Comparison of ENCODE assay signal across 8 cellular contexts in the genomic region with DNA sequence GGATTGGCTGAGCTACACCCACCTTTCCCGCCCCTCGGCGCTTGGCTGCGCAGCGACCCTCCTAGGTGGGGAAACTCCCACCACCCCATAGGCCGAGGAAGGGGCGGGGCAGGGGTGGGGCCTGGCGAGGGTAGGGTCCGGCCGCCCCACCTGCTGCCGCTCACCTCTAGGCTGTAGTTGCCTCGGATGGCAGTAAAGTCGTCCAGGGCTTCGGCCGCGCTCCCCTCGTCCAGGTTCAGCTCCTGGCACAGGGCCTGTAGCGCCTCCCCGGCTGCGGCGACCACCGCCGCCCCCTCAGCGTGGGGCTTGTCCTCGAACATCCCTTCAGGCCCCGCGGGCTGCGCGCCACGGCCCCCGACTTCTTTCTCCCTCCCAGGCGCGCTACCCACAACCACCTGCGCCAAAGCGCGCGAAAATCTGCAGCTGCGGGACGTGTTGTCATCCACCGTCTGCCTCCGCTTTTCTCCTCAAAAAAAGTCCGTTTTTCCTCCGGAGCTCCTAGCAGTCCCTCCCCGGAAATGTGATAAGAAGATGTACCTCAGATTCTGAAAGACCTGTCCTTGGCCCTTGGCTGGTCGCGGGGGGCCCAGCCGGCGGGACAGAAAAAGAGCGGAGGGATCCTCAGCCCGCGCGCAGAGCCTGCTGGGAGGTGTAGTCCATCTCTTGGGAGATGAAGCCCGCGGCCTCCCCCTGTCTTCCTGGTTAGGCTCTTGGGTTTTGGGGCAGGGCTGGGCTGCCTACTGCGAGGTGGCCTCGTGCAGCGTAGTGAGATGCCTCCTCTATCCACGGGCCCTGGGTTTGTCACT. TPM values are rescaled to one million over a fixed set of nuclear protein-coding genes. Genes with fewer than 3 reads are reported as not detected.
DNase-seq lines count a peak whose midpoint lies in the region; ATAC-seq and TF ChIP-seq lines count a peak whose summit lies in the region.

A gene with protein sequence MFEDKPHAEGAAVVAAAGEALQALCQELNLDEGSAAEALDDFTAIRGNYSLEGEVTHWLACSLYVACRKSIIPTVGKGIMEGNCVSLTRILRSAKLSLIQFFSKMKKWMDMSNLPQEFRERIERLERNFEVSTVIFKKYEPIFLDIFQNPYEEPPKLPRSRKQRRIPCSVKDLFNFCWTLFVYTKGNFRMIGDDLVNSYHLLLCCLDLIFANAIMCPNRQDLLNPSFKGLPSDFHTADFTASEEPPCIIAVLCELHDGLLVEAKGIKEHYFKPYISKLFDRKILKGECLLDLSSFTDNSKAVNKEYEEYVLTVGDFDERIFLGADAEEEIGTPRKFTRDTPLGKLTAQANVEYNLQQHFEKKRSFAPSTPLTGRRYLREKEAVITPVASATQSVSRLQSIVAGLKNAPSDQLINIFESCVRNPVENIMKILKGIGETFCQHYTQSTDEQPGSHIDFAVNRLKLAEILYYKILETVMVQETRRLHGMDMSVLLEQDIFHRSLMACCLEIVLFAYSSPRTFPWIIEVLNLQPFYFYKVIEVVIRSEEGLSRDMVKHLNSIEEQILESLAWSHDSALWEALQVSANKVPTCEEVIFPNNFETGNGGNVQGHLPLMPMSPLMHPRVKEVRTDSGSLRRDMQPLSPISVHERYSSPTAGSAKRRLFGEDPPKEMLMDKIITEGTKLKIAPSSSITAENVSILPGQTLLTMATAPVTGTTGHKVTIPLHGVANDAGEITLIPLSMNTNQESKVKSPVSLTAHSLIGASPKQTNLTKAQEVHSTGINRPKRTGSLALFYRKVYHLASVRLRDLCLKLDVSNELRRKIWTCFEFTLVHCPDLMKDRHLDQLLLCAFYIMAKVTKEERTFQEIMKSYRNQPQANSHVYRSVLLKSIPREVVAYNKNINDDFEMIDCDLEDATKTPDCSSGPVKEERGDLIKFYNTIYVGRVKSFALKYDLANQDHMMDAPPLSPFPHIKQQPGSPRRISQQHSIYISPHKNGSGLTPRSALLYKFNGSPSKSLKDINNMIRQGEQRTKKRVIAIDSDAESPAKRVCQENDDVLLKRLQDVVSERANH (minus strand): TSS at position 389 of the 806 bp plus-strand sequence. CDS start 69 bp downstream, at position 320.

- peak; percentile 61 for ATAC-seq in GM21737 (IDR thresholded peaks at IDR 0.05; ENCODE audit: unreplicated experiment)
- ATAC-seq in naive thymus-derived CD4-positive, alpha-beta T cell = peak; percentile 91
- peak; percentile 94 for ATAC-seq in stimulated activated memory B cell treated with anti-CD40 and anti-IgM and Interleukin-4, amounts not matched to agents 10 μg/mL and 1 μg/mL and 100 μg/mL, for 72 hours

- CTCF ChIA-PET in naive thymus-derived CD4-positive, alpha-beta T cell (lab: Charles Lee) = interaction anchor here (0.7 to 1.6 kb wide), 8 partner anchors 13 to 168 kb away, joined by 3 to 7 read pairs (median 3); no protein-coding TSS in a partner anchor

- POLR2A ChIA-PET in naive thymus-derived CD4-positive, alpha-beta T cell (lab: Charles Lee) = interaction anchor here (0.7 to 2.6 kb wide), 12 partner anchors 10 to 432 kb away, joined by 3 to 20 read pairs (median 4); a partner anchor contains a TSS

- H3K4me1 Mint-ChIP-seq in naive thymus-derived CD4-positive, alpha-beta T cell = peaks cover 15 to 42% (median 34%) of the 10 kb centered on the region in 7 donors
- peaks cover 29% of the 10 kb centered on the region for H3K4me1 Mint-ChIP-seq in stimulated activated memory B cell treated with anti-CD40 and anti-IgM and Interleukin-4, amounts not matched to agents 10 μg/mL and 1 μg/mL and 100 μg/mL, for 72 hours

- H3K9ac ChIP-seq in Karpas-422 (ENCODE audit: low read length) = peak within 1 kb of the TSS; percentile 83
- peak within 1 kb of the TSS; percentile 76 for H3K9ac ChIP-seq in fibroblast of lung (ENCODE audit: insufficient read depth, low read length)

- peaks cover 0 to 4% (median 0%) of the 10 kb centered on the region in 11 donors for H3K9me3 Mint-ChIP-seq in naive thymus-derived CD4-positive, alpha-beta T cell
- no peaks in the 10 kb centered on the region for H3K9me3 Mint-ChIP-seq in stimulated activated memory B cell treated with anti-CD40 and anti-IgM and Interleukin-4, amounts not matched to agents 10 μg/mL and 1 μg/mL and 100 μg/mL, for 72 hours

- no peaks in the 10 kb centered on the region for H3K9me3 ChIP-seq in Karpas-422 (ENCODE audit: low read length)
- H3K9me3 ChIP-seq in fibroblast of lung (ENCODE audit: control insufficient read depth, insufficient read depth, low read depth, low read length) = no peaks in the 10 kb centered on the region
- H3K9me3 ChIP-seq in naive thymus-derived CD4-positive, alpha-beta T cell (ENCODE audit: control insufficient read depth in 2 of 3, low read length in 3 of 3) = no peaks in the 10 kb centered on the region

- peak within 1 kb of the TSS; percentile 96 to 100 (median 100) for H3K27ac Mint-ChIP-seq in naive thymus-derived CD4-positive, alpha-beta T cell
- H3K27ac Mint-ChIP-seq in stimulated activated memory B cell treated with anti-CD40 and anti-IgM and Interleukin-4, amounts not matched to agents 10 μg/mL and 1 μg/mL and 100 μg/mL, for 72 hours = peak within 1 kb of the TSS; percentile 94

- H3K4me3 Mint-ChIP-seq in naive thymus-derived CD4-positive, alpha-beta T cell = peak within 1 kb of the TSS; percentile 88 to 100 (median 98)
- peak within 1 kb of the TSS; percentile 96 for H3K4me3 Mint-ChIP-seq in stimulated activated memory B cell treated with anti-CD40 and anti-IgM and Interleukin-4, amounts not matched to agents 10 μg/mL and 1 μg/mL and 100 μg/mL, for 72 hours

- TF ChIP-seq CTCF in fibroblast of lung (conservative IDR thresholded peaks at IDR 0.05 in 1 of 2, IDR thresholded peaks at IDR 0.05 in 1 of 2; ENCODE audit: low read depth in 1 of 2, low read length in 2 of 2) = peak; percentile 37 to 54

- peak within 1 kb of the TSS; percentile 83 for H3K27ac ChIP-seq in Karpas-422 (ENCODE audit: low read length)
- peak within 1 kb of the TSS; percentile 72 for H3K27ac ChIP-seq in fibroblast of lung (ENCODE audit: insufficient read depth, low read length)
- H3K27ac ChIP-seq in naive thymus-derived CD4-positive, alpha-beta T cell (ENCODE audit: low read depth, low read length) = peak within 1 kb of the TSS; percentile 91

- intact Hi-C loops in naive thymus-derived CD4-positive, alpha-beta T cell (cut with micrococcal nuclease) = loop anchor here (1.0 to 10.0 kb wide), 12 partner anchors 53 to 1866 kb away; a partner anchor contains a TSS

- peaks cover 48% of the 10 kb centered on the region for H3K4me1 ChIP-seq in Karpas-422 (ENCODE audit: low read length)
- H3K4me1 ChIP-seq in fibroblast of lung (ENCODE audit: control insufficient read depth, extremely low read depth, insufficient read depth, low read length) = no peaks in the 10 kb centered on the region
- H3K4me1 ChIP-seq in naive thymus-derived CD4-positive, alpha-beta T cell (ENCODE audit: control insufficient read depth in 2 of 2, insufficient read depth in 2 of 2, low read length in 2 of 2) = peaks cover 17 to 18% of the 10 kb centered on the region in 2 donors

- H3K4me3 ChIP-seq in Karpas-422 (ENCODE audit: low read length) (peak within 1 kb of the TSS; percentile 77), fibroblast of lung (replicated peaks in 1 of 4; ENCODE audit: control extremely low read depth in 1 of 4, insufficient read depth in 1 of 4, low read depth in 3 of 4, low read length in 4 of 4) (peak within 1 kb of the TSS; percentile 73 to 81 (median 77))
- peak within 1 kb of the TSS; percentile 93 for H3K4me3 ChIP-seq in naive thymus-derived CD4-positive, alpha-beta T cell (ENCODE audit: low read length)

- DNase-seq in DMS153 treated with DMSO at 0.1 percent for 48 hours (lab: John Stamatoyannopoulos, UW; ENCODE audit: unreplicated experiment) (peak; percentile 93), Karpas-422 (peak; percentile 97), RKO (ENCODE audit: low spot score) (peak; percentile 91), activated T-helper 1 cell treated with Interleukin-2 at 50 U/mL for 16 hours (ENCODE audit: low read depth) (peak; percentile 72), fibroblast of lung (ENCODE audit: low read depth in 2 of 2) (peak; percentile 84 to 89)
- peak; percentile 72 to 93 (median 91) for DNase-seq in naive thymus-derived CD4-positive, alpha-beta T cell

- H3K36me3 ChIP-seq in Karpas-422 (ENCODE audit: insufficient read depth, low read length) = peaks cover 10% of the 10 kb centered on the region; the same call in 1 of the 2 replicates
- H3K36me3 ChIP-seq in fibroblast of lung (ENCODE audit: control insufficient read depth, insufficient read depth, low read length) = no peaks in the 10 kb centered on the region
- no peaks in the 10 kb centered on the region for H3K36me3 ChIP-seq in naive thymus-derived CD4-positive, alpha-beta T cell (ENCODE audit: control insufficient read depth in 2 of 3, insufficient read depth in 3 of 3, low read length in 3 of 3)

- H3K27me3 Mint-ChIP-seq in naive thymus-derived CD4-positive, alpha-beta T cell = peaks cover 0 to 6% (median 0%) of the 10 kb centered on the region in 5 donors
- no peaks in the 10 kb centered on the region for H3K27me3 Mint-ChIP-seq in stimulated activated memory B cell treated with anti-CD40 and anti-IgM and Interleukin-4, amounts not matched to agents 10 μg/mL and 1 μg/mL and 100 μg/mL, for 72 hours

- H2AFZ ChIP-seq in Karpas-422 (ENCODE audit: low read length) = peak within 1 kb of the TSS; percentile 95
- peak within 1 kb of the TSS; percentile 91 for H2AFZ ChIP-seq in fibroblast of lung (ENCODE audit: low read length)

- peaks cover 0 to 20% (median 5%) of the 10 kb centered on the region in 5 donors for H3K36me3 Mint-ChIP-seq in naive thymus-derived CD4-positive, alpha-beta T cell
- peaks cover 6% of the 10 kb centered on the region for H3K36me3 Mint-ChIP-seq in stimulated activated memory B cell treated with anti-CD40 and anti-IgM and Interleukin-4, amounts not matched to agents 10 μg/mL and 1 μg/mL and 100 μg/mL, for 72 hours

- no peaks in the 10 kb centered on the region for H3K9me2 ChIP-seq in Karpas-422 (replicated peaks; ENCODE audit: insufficient read depth, low read length)

- H3K4me2 ChIP-seq in Karpas-422 (ENCODE audit: low read depth, low read length, poor library complexity, severe bottlenecking) (peak within 1 kb of the TSS; percentile 73), fibroblast of lung (ENCODE audit: extremely low read depth, insufficient read depth, low read length) (peak within 1 kb of the TSS; percentile 80)

- H3K27me3 ChIP-seq in Karpas-422 (ENCODE audit: low read length) (no peaks in the 10 kb centered on the region), fibroblast of lung (ENCODE audit: control insufficient read depth, insufficient read depth, low read length) (no peaks in the 10 kb centered on the region)
- H3K27me3 ChIP-seq in naive thymus-derived CD4-positive, alpha-beta T cell (ENCODE audit: control insufficient read depth in 2 of 2, insufficient read depth in 2 of 2, low read length in 2 of 2) = no peaks in the 10 kb centered on the region

- H3K79me2 ChIP-seq in Karpas-422 (ENCODE audit: low read length) (peaks cover 45% of the 10 kb centered on the region), fibroblast of lung (ENCODE audit: control insufficient read depth, insufficient read depth, low read length) (peaks cover 36% of the 10 kb centered on the region)

- H4K20me1 ChIP-seq in Karpas-422 (ENCODE audit: insufficient read depth, low read depth, low read length) = no peaks in the 10 kb centered on the region
- no peaks in the 10 kb centered on the region for H4K20me1 ChIP-seq in fibroblast of lung (ENCODE audit: control insufficient read depth, extremely low read depth, insufficient read depth, low read length)

RNA-seq across cellular contexts. Expression of the gene that starts here (rescaled TPM):
- 12.5 and 19.2 TPM in 2 replicates for total RNA-seq in Karpas-422 (2014; rRNA removed; shearing (Covaris generic); ENCODE audit: low replicate concordance)
- total RNA-seq in fibroblast of lung = 6.7 and 9.1 TPM in 2 replicates
- 6.9 and 13.2 TPM in 2 replicates for polyA plus RNA-seq in fibroblast of lung
- 4.4 and 7.9 TPM in 2 replicates for polyA plus RNA-seq in fibroblast of lung (2012)
- polyA minus RNA-seq in fibroblast of lung (ENCODE audit: low replicate concordance) = 1.1 and 5.9 TPM in 2 replicates
- 10 to 100 TPM; 27.4 to 51.2 (median 30.6) TPM for total RNA-seq in naive thymus-derived CD4-positive, alpha-beta T cell
- 10 to 100 TPM in 1 of 2 donors, 1 to 10 TPM in 1; 10.0 to 13.0 TPM for polyA plus RNA-seq in naive thymus-derived CD4-positive, alpha-beta T cell

Comparison
In these comparisons a context has a peak if more than half of its experiments do, and no peak if none do; other contexts are left out.
1. Peak in every context shown above with its lines: DNase-seq, ATAC-seq, H3K4me3 ChIP-seq and H3K27ac ChIP-seq.